In the genomic region with DNA sequence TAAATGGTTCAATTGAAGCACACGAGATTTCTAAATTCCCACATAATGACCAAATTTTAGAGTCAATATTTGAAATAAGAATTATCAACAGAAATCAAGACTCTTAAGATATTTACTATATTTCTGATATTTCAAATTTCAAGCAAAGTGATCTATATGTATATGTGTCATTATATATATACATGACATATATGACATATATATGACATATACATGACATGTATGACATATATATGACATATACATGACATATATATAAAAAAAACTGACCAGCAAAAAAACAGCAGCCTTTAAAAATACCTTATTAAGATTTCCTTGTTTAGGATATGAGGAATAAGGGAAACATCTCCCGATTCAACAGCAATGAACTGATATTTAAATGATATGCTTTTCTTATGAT, we compare ENCODE assay signal across 1 cellular context.
TF ChIP-seq lines count a peak whose summit lies in the region.

No MANE protein-coding gene starts in this region.

TF ChIP-seq in WTC11, 78 proteins besides CTCF, POLR2A, EP300 and RAD21 (continued from another document):
- TF ChIP-seq, protein P1, sequence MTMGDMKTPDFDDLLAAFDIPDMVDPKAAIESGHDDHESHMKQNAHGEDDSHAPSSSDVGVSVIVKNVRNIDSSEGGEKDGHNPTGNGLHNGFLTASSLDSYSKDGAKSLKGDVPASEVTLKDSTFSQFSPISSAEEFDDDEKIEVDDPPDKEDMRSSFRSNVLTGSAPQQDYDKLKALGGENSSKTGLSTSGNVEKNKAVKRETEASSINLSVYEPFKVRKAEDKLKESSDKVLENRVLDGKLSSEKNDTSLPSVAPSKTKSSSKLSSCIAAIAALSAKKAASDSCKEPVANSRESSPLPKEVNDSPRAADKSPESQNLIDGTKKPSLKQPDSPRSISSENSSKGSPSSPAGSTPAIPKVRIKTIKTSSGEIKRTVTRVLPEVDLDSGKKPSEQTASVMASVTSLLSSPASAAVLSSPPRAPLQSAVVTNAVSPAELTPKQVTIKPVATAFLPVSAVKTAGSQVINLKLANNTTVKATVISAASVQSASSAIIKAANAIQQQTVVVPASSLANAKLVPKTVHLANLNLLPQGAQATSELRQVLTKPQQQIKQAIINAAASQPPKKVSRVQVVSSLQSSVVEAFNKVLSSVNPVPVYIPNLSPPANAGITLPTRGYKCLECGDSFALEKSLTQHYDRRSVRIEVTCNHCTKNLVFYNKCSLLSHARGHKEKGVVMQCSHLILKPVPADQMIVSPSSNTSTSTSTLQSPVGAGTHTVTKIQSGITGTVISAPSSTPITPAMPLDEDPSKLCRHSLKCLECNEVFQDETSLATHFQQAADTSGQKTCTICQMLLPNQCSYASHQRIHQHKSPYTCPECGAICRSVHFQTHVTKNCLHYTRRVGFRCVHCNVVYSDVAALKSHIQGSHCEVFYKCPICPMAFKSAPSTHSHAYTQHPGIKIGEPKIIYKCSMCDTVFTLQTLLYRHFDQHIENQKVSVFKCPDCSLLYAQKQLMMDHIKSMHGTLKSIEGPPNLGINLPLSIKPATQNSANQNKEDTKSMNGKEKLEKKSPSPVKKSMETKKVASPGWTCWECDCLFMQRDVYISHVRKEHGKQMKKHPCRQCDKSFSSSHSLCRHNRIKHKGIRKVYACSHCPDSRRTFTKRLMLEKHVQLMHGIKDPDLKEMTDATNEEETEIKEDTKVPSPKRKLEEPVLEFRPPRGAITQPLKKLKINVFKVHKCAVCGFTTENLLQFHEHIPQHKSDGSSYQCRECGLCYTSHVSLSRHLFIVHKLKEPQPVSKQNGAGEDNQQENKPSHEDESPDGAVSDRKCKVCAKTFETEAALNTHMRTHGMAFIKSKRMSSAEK (CRISPR knock-in tag; IDR thresholded peaks at IDR 0.05; ENCODE audit: borderline replicate concordance) = no peak
- TF ChIP-seq CBFB (CRISPR knock-in tag; IDR thresholded peaks at IDR 0.05; ENCODE audit: low read depth) (no peak), TEAD1 (CRISPR knock-in tag; IDR thresholded peaks at IDR 0.05) (no peak), ZBTB21 (CRISPR knock-in tag; IDR thresholded peaks at IDR 0.05; ENCODE audit: borderline replicate concordance) (no peak), SMAD4 (CRISPR knock-in tag; IDR thresholded peaks at IDR 0.05) (no peak), NFYB (CRISPR knock-in tag; conservative IDR thresholded peaks at IDR 0.05; ENCODE audit: low read depth) (no peak), GRHL2 (CRISPR knock-in tag; IDR thresholded peaks at IDR 0.05; ENCODE audit: insufficient replicate concordance, severe bottlenecking) (no peak), ZNF317 (CRISPR knock-in tag; IDR thresholded peaks at IDR 0.05; ENCODE audit: borderline replicate concordance, low read depth) (no peak), NR3C1 (CRISPR knock-in tag; conservative IDR thresholded peaks at IDR 0.05; ENCODE audit: low read depth) (no peak)
- TF ChIP-seq, protein P2, sequence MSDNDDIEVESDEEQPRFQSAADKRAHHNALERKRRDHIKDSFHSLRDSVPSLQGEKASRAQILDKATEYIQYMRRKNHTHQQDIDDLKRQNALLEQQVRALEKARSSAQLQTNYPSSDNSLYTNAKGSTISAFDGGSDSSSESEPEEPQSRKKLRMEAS (CRISPR knock-in tag; IDR thresholded peaks at IDR 0.05) = no peak
- TF ChIP-seq, protein P3, sequence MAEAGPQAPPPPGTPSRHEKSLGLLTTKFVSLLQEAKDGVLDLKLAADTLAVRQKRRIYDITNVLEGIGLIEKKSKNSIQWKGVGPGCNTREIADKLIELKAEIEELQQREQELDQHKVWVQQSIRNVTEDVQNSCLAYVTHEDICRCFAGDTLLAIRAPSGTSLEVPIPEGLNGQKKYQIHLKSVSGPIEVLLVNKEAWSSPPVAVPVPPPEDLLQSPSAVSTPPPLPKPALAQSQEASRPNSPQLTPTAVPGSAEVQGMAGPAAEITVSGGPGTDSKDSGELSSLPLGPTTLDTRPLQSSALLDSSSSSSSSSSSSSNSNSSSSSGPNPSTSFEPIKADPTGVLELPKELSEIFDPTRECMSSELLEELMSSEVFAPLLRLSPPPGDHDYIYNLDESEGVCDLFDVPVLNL (CRISPR knock-in tag; IDR thresholded peaks at IDR 0.05; ENCODE audit: borderline replicate concordance, low read depth) = no peak
- TF ChIP-seq, protein P4, sequence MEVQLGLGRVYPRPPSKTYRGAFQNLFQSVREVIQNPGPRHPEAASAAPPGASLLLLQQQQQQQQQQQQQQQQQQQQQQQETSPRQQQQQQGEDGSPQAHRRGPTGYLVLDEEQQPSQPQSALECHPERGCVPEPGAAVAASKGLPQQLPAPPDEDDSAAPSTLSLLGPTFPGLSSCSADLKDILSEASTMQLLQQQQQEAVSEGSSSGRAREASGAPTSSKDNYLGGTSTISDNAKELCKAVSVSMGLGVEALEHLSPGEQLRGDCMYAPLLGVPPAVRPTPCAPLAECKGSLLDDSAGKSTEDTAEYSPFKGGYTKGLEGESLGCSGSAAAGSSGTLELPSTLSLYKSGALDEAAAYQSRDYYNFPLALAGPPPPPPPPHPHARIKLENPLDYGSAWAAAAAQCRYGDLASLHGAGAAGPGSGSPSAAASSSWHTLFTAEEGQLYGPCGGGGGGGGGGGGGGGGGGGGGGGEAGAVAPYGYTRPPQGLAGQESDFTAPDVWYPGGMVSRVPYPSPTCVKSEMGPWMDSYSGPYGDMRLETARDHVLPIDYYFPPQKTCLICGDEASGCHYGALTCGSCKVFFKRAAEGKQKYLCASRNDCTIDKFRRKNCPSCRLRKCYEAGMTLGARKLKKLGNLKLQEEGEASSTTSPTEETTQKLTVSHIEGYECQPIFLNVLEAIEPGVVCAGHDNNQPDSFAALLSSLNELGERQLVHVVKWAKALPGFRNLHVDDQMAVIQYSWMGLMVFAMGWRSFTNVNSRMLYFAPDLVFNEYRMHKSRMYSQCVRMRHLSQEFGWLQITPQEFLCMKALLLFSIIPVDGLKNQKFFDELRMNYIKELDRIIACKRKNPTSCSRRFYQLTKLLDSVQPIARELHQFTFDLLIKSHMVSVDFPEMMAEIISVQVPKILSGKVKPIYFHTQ (CRISPR knock-in tag; IDR thresholded peaks at IDR 0.05) = no peak
- TF ChIP-seq, protein P5, sequence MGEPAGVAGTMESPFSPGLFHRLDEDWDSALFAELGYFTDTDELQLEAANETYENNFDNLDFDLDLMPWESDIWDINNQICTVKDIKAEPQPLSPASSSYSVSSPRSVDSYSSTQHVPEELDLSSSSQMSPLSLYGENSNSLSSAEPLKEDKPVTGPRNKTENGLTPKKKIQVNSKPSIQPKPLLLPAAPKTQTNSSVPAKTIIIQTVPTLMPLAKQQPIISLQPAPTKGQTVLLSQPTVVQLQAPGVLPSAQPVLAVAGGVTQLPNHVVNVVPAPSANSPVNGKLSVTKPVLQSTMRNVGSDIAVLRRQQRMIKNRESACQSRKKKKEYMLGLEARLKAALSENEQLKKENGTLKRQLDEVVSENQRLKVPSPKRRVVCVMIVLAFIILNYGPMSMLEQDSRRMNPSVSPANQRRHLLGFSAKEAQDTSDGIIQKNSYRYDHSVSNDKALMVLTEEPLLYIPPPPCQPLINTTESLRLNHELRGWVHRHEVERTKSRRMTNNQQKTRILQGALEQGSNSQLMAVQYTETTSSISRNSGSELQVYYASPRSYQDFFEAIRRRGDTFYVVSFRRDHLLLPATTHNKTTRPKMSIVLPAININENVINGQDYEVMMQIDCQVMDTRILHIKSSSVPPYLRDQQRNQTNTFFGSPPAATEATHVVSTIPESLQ (CRISPR knock-in tag; IDR thresholded peaks at IDR 0.05) = no peak
- TF ChIP-seq, protein P6, sequence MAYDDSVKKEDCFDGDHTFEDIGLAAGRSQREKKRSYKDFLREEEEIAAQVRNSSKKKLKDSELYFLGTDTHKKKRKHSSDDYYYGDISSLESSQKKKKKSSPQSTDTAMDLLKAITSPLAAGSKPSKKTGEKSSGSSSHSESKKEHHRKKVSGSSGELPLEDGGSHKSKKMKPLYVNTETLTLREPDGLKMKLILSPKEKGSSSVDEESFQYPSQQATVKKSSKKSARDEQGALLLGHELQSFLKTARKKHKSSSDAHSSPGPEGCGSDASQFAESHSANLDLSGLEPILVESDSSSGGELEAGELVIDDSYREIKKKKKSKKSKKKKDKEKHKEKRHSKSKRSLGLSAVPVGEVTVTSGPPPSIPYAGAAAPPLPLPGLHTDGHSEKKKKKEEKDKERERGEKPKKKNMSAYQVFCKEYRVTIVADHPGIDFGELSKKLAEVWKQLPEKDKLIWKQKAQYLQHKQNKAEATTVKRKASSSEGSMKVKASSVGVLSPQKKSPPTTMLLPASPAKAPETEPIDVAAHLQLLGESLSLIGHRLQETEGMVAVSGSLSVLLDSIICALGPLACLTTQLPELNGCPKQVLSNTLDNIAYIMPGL (CRISPR knock-in tag; IDR thresholded peaks at IDR 0.05) = no peak
- TF ChIP-seq, protein P7, sequence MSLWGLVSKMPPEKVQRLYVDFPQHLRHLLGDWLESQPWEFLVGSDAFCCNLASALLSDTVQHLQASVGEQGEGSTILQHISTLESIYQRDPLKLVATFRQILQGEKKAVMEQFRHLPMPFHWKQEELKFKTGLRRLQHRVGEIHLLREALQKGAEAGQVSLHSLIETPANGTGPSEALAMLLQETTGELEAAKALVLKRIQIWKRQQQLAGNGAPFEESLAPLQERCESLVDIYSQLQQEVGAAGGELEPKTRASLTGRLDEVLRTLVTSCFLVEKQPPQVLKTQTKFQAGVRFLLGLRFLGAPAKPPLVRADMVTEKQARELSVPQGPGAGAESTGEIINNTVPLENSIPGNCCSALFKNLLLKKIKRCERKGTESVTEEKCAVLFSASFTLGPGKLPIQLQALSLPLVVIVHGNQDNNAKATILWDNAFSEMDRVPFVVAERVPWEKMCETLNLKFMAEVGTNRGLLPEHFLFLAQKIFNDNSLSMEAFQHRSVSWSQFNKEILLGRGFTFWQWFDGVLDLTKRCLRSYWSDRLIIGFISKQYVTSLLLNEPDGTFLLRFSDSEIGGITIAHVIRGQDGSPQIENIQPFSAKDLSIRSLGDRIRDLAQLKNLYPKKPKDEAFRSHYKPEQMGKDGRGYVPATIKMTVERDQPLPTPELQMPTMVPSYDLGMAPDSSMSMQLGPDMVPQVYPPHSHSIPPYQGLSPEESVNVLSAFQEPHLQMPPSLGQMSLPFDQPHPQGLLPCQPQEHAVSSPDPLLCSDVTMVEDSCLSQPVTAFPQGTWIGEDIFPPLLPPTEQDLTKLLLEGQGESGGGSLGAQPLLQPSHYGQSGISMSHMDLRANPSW (CRISPR knock-in tag; conservative IDR thresholded peaks at IDR 0.05; ENCODE audit: low read depth) = no peak
- TF ChIP-seq, protein P8, sequence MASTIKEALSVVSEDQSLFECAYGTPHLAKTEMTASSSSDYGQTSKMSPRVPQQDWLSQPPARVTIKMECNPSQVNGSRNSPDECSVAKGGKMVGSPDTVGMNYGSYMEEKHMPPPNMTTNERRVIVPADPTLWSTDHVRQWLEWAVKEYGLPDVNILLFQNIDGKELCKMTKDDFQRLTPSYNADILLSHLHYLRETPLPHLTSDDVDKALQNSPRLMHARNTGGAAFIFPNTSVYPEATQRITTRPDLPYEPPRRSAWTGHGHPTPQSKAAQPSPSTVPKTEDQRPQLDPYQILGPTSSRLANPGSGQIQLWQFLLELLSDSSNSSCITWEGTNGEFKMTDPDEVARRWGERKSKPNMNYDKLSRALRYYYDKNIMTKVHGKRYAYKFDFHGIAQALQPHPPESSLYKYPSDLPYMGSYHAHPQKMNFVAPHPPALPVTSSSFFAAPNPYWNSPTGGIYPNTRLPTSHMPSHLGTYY (CRISPR knock-in tag; IDR thresholded peaks at IDR 0.05) = no peak
